Comparison of ENCODE assay signal across 37 cellular contexts in the genomic region with DNA sequence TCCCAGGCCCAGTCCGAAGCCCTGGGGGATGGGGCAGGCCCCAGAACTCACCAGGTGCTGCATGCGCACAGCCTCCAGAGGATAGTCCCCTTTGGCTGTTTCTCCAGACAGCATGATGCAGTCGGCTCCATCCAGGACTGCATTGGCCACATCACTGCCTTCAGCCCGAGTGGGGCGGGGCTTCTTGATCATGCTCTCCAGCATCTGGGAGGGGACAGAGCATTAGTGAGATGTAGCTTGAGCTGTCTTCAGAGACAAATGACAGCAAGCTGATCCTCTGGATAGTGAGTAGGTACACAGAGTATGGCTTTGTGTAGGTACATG. TPM values are rescaled to one million over a fixed set of nuclear protein-coding genes. Genes with fewer than 3 reads are reported as not detected.
A peak's percentile ranks its signal among the peaks of the same experiment; 100 is the strongest.
DNase-seq lines count a peak whose midpoint lies in the region; ATAC-seq, FAIRE-seq and TF ChIP-seq lines count a peak whose summit lies in the region.
"Had no signal": no experiment of that assay in that cellular context is flagged by ENCODE, and none has a peak within 500 bp of the region (broad histone marks: within the 10 kb centered on the region; RNA-seq: fewer than 3 reads in every experiment).

No MANE protein-coding gene starts in this region.

- H3K4ac ChIP-seq in H1 (replicated peaks; ENCODE audit: insufficient read length, low read depth, low read length) = no peak overlapping the region

- H3K79me2 ChIP-seq in H1 (ENCODE audit: control insufficient read depth in 1 of 2, insufficient read depth in 2 of 2, low read length in 2 of 2) = no peaks in the 10 kb centered on the region; a peak in 1 of 4 replicates

- H3K9me3 ChIP-seq in heart right ventricle (no peaks in the 10 kb centered on the region), H1 (ENCODE audit: insufficient read depth in 2 of 2, low read depth in 1 of 2, low read length in 1 of 2) (no peaks in the 10 kb centered on the region)
- H3K9me3 ChIP-seq: colonic mucosa, left ventricle myocardium inferior, SJCRH30, stomach had no signal

- H2AK5ac ChIP-seq in H1 (ENCODE audit: low read depth, low read length) = no peak overlapping the region

- H3K79me1 ChIP-seq in H1 (ENCODE audit: low read depth, low read length) = peaks cover 5% of the 10 kb centered on the region

- H3K36me3 ChIP-seq in heart right ventricle = peaks cover 9 to 100% (median 94%) of the 10 kb centered on the region in 9 donors
- H3K36me3 ChIP-seq in H1 (ENCODE audit: control insufficient read depth in 2 of 4, insufficient read depth in 4 of 4, low read length in 3 of 4) = peaks cover 65 to 100% (median 92%) of the 10 kb centered on the region in 4 experiments

- no peak for TF ChIP-seq RAD21 in H1 (IDR thresholded peaks at IDR 0.05 in 1 of 2, conservative IDR thresholded peaks at IDR 0.05 in 1 of 2; ENCODE audit: low read depth in 2 of 2, low read length in 2 of 2)

- H3K9me3 Mint-ChIP-seq in activated CD4-positive, alpha-beta T cell treated with anti-CD3 and anti-CD28 coated beads for 36 hours (ENCODE audit: low read depth) = no peaks in the 10 kb centered on the region
- no peaks in the 10 kb centered on the region for H3K9me3 Mint-ChIP-seq in activated CD4-positive, alpha-beta T cell treated with anti-CD3 and anti-CD28 coated beads, Interleukin-2, amount 10 ng/mL, durations not matched to agents 7 days and 5 days
- no peaks in the 10 kb centered on the region for H3K9me3 Mint-ChIP-seq in stimulated activated effector memory CD8-positive, alpha-beta T cell treated with anti-CD3 and anti-CD28 coated beads, Interleukin-12 subunit alpha, Interleukin-12 subunit beta, amount 100 ng/mL, for 72 hours
- H3K9me3 Mint-ChIP-seq: CD4-positive, alpha-beta T cell; WTC11 had no signal

- H4K8ac ChIP-seq in H1 (ENCODE audit: extremely low read depth, insufficient read depth, low read length) = no peak overlapping the region

- H3K9ac ChIP-seq in H1 (replicated peaks in 1 of 4; ENCODE audit: extremely low read depth in 1 of 4, low read depth in 3 of 4, low read length in 3 of 4) = no peak overlapping the region

- no peak overlapping the region for H4K5ac ChIP-seq in H1 (ENCODE audit: insufficient read length, low read depth, low read length)

- no peak overlapping the region for H2BK15ac ChIP-seq in H1 (ENCODE audit: low read length)

- no peak overlapping the region for H3K27ac ChIP-seq in heart right ventricle
- H3K27ac ChIP-seq in H1 (ENCODE audit: low read depth, low read length) = no peak overlapping the region
- H3K27ac ChIP-seq: colonic mucosa, left ventricle myocardium inferior, SJCRH30, stomach had no signal

- H3K56ac ChIP-seq in H1 (replicated peaks; ENCODE audit: insufficient read length, low read depth, low read length) = no peak overlapping the region

- H3K23ac ChIP-seq in H1 (ENCODE audit: insufficient read length) = no peak overlapping the region

- H2BK20ac ChIP-seq in H1 (ENCODE audit: low read length) = no peak overlapping the region

- intact Hi-C loops in activated CD4-positive, alpha-beta T cell treated with anti-CD3 and anti-CD28 coated beads for 36 hours (cut with DNase I, micrococcal nuclease) = loop anchor here in 1 of 2 experiments (2.0 kb wide), 1 partner anchor 18 kb away; no protein-coding TSS in a partner anchor
- intact Hi-C loops in cardiac septum (cut with DNase I) = no loop called here
- intact Hi-C loops in heart right ventricle (cut with DNase I) = loop anchor here in 2 of 10 donors (10.0 kb wide), 1 partner anchor 68 kb away; a partner anchor contains a TSS

- peaks cover 37% of the 10 kb centered on the region for H3K4me1 Mint-ChIP-seq in activated CD4-positive, alpha-beta T cell treated with anti-CD3 and anti-CD28 coated beads for 36 hours
- H3K4me1 Mint-ChIP-seq in activated CD4-positive, alpha-beta T cell treated with anti-CD3 and anti-CD28 coated beads, Interleukin-2, amount 10 ng/mL, durations not matched to agents 7 days and 5 days = peaks cover 5% of the 10 kb centered on the region
- peaks cover 44% of the 10 kb centered on the region for H3K4me1 Mint-ChIP-seq in stimulated activated effector memory CD8-positive, alpha-beta T cell treated with anti-CD3 and anti-CD28 coated beads, Interleukin-12 subunit alpha, Interleukin-12 subunit beta, amount 100 ng/mL, for 72 hours
- H3K4me1 Mint-ChIP-seq: WTC11 had no signal

- ATAC-seq in activated CD4-positive, alpha-beta T cell treated with anti-CD3 and anti-CD28 coated beads for 36 hours = no peak
- no peak for ATAC-seq in heart right ventricle
- no peak for ATAC-seq in stimulated activated effector memory CD8-positive, alpha-beta T cell treated with anti-CD3 and anti-CD28 coated beads, Interleukin-12 subunit alpha, Interleukin-12 subunit beta, amount 100 ng/mL, for 72 hours
- ATAC-seq: right cardiac atrium, WTC11 had no signal

- H3K4me1 ChIP-seq in heart right ventricle (peaks cover 10 to 35% (median 28%) of the 10 kb centered on the region in 9 donors), H1 (replicated peaks in 1 of 4; ENCODE audit: control insufficient read depth in 3 of 4, insufficient read depth in 4 of 4, low read length in 3 of 4) (no peaks in the 10 kb centered on the region)
- H3K4me1 ChIP-seq: colonic mucosa had no signal

- no peak overlapping the region for H2BK12ac ChIP-seq in H1 (ENCODE audit: low read depth, low read length)

- no peak overlapping the region for H3K14ac ChIP-seq in H1 (ENCODE audit: insufficient read length)

- H4K91ac ChIP-seq in H1 (replicated peaks; ENCODE audit: insufficient read length, low read length) = no peak overlapping the region

- no peak for TF ChIP-seq POLR2A in H1 (IDR thresholded peaks at IDR 0.05; ENCODE audit: control extremely low read depth in 1 of 2, low read depth in 2 of 2, low read length in 2 of 2)

- no peak overlapping the region for H3K4me3 Mint-ChIP-seq in activated CD4-positive, alpha-beta T cell treated with anti-CD3 and anti-CD28 coated beads for 36 hours
- no peak overlapping the region for H3K4me3 Mint-ChIP-seq in activated CD4-positive, alpha-beta T cell treated with anti-CD3 and anti-CD28 coated beads, Interleukin-2, amount 10 ng/mL, durations not matched to agents 7 days and 5 days
- H3K4me3 Mint-ChIP-seq in stimulated activated effector memory CD8-positive, alpha-beta T cell treated with anti-CD3 and anti-CD28 coated beads, Interleukin-12 subunit alpha, Interleukin-12 subunit beta, amount 100 ng/mL, for 72 hours = no peak overlapping the region
- H3K4me3 Mint-ChIP-seq: CD4-positive, alpha-beta T cell; WTC11 had no signal

- peaks cover 97% of the 10 kb centered on the region for H3K36me3 Mint-ChIP-seq in activated CD4-positive, alpha-beta T cell treated with anti-CD3 and anti-CD28 coated beads for 36 hours (ENCODE audit: low read depth)
- peaks cover 89% of the 10 kb centered on the region for H3K36me3 Mint-ChIP-seq in activated CD4-positive, alpha-beta T cell treated with anti-CD3 and anti-CD28 coated beads, Interleukin-2, amount 10 ng/mL, durations not matched to agents 7 days and 5 days (ENCODE audit: low read depth)
- peaks cover 100% of the 10 kb centered on the region for H3K36me3 Mint-ChIP-seq in stimulated activated effector memory CD8-positive, alpha-beta T cell treated with anti-CD3 and anti-CD28 coated beads, Interleukin-12 subunit alpha, Interleukin-12 subunit beta, amount 100 ng/mL, for 72 hours

- no peak overlapping the region for H3K4me3 ChIP-seq in heart right ventricle
- H3K4me3 ChIP-seq in H1 (ENCODE audit: extremely low read depth in 1 of 4, insufficient read depth in 2 of 4, low read depth in 3 of 4, low read length in 4 of 4) = no peak overlapping the region
- H3K4me3 ChIP-seq: colonic mucosa, left ventricle myocardium inferior, SJCRH30, smooth muscle cell, stomach had no signal

- CTCF ChIA-PET in activated CD4-positive, alpha-beta T cell treated with anti-CD3 and anti-CD28 coated beads for 36 hours (lab: Charles Lee) = interaction anchor here (1.5 kb wide), 1 partner anchor 20 kb away, joined by 5 read pairs; no protein-coding TSS in a partner anchor
- CTCF ChIA-PET in activated CD4-positive, alpha-beta T cell treated with anti-CD3 and anti-CD28 coated beads, Interleukin-2, amount 10 ng/mL, durations not matched to agents 7 days and 5 days (lab: Charles Lee) = interaction anchor here (0.6 to 1.1 kb wide), 2 partner anchors 20 to 541 kb away, joined by 3 to 5 read pairs; no protein-coding TSS in a partner anchor
- CTCF ChIA-PET in H1 (lab: Charles Lee; ENCODE audit: partially characterized antibody) = interaction anchor here (1.0 to 1.7 kb wide), 2 partner anchors 10 to 79 kb away, joined by 4 read pairs; no protein-coding TSS in a partner anchor

- peak overlapping the region; percentile 73 for H3K27ac Mint-ChIP-seq in activated CD4-positive, alpha-beta T cell treated with anti-CD3 and anti-CD28 coated beads for 36 hours
- H3K27ac Mint-ChIP-seq in activated CD4-positive, alpha-beta T cell treated with anti-CD3 and anti-CD28 coated beads, Interleukin-2, amount 10 ng/mL, durations not matched to agents 7 days and 5 days = no peak overlapping the region
- peak overlapping the region; percentile 95 for H3K27ac Mint-ChIP-seq in stimulated activated effector memory CD8-positive, alpha-beta T cell treated with anti-CD3 and anti-CD28 coated beads, Interleukin-12 subunit alpha, Interleukin-12 subunit beta, amount 100 ng/mL, for 72 hours
- H3K27ac Mint-ChIP-seq: WTC11 had no signal

- DNase-seq in activated CD4-positive, alpha-beta T cell treated with anti-CD3 and anti-CD28 coated beads for 36 hours = no peak
- no peak for DNase-seq in activated CD4-positive, alpha-beta T cell treated with anti-CD3 and anti-CD28 coated beads, Interleukin-2, amount 10 ng/mL, durations not matched to agents 7 days and 5 days
- DNase-seq in cardiac septum (ENCODE audit: low spot score) = peak; percentile 73
- no peak for DNase-seq in heart right ventricle
- no peak for DNase-seq in H1 (ENCODE audit: low read depth in 1 of 2, low spot score in 2 of 2)
- DNase-seq in stimulated activated effector memory CD8-positive, alpha-beta T cell treated with anti-CD3 and anti-CD28 coated beads, Interleukin-12 subunit alpha, Interleukin-12 subunit beta, amount 100 ng/mL, for 72 hours (ENCODE audit: low spot score in 2 of 2) = no peak
- no peak for DNase-seq in cerebellar nuclear complex (lab: John Stamatoyannopoulos, UW)
- DNase-seq in NCI-H1092 treated with DMSO at 0.1 percent for 48 hours (lab: John Stamatoyannopoulos, UW) = no peak
- DNase-seq: activated T-cell treated with anti-CD3 and anti-CD28 coated beads, Interleukin-2, amount 50 U/mL, for 1 hour; amniotic stem cell; CD4-positive, alpha-beta T cell; colonic mucosa; effector CD4-positive, alpha-beta T cell; erythroblast; left ventricle myocardium inferior; mesenchymal stem cell; NCI-H146; NCI-H2107; NCI-H446; NCI-H774; posterior cingulate gyrus; right cardiac atrium; SJCRH30; stimulated activated CD4-positive, alpha-beta T cell treated with anti-CD3 and anti-CD28 coated beads, Interleukin-1b, Interleukin-23, amount 100 ng/mL, for 48 hours; stomach; SW 1271 had no signal

- 87 to 90% methylated on average over 5 of the region's 5 CpGs for WGBS in heart right ventricle, 2 donors
- 90% methylated on average over 5 of the region's 5 CpGs; no CpG with 5 or more reads in 1 of the 2 experiments for WGBS in H1 (ENCODE audit: extremely low coverage in 1 of 2, insufficient coverage in 1 of 2, insufficient read length in 1 of 2, insufficient replicate concordance in 2 of 2, low coverage in 1 of 2, low lambda C conversion rate in 2 of 2, missing lambda C conversion rate in 1 of 2), 2 experiments

- H3K23me2 ChIP-seq in H1 (ENCODE audit: low read depth, low read length) = no peaks in the 10 kb centered on the region

- H2BK120ac ChIP-seq in H1 (replicated peaks; ENCODE audit: low read depth, low read length) = no peak overlapping the region

- no peaks in the 10 kb centered on the region for H3K27me3 Mint-ChIP-seq in activated CD4-positive, alpha-beta T cell treated with anti-CD3 and anti-CD28 coated beads for 36 hours
- no peaks in the 10 kb centered on the region for H3K27me3 Mint-ChIP-seq in activated CD4-positive, alpha-beta T cell treated with anti-CD3 and anti-CD28 coated beads, Interleukin-2, amount 10 ng/mL, durations not matched to agents 7 days and 5 days
- H3K27me3 Mint-ChIP-seq: CD4-positive, alpha-beta T cell had no signal

- H2AFZ ChIP-seq in H1 (ENCODE audit: low read length) = no peak overlapping the region

- no peak overlapping the region for H3K18ac ChIP-seq in H1 (ENCODE audit: extremely low read depth, low read length)

- TF ChIP-seq CTCF in heart right ventricle (IDR thresholded peaks at IDR 0.05) (no peak), H1 (IDR thresholded peaks at IDR 0.05; ENCODE audit: control extremely low read depth in 1 of 3, insufficient read depth in 1 of 3, low read depth in 1 of 3, low read length in 3 of 3) (no peak)

- no peak for TF ChIP-seq EP300 in H1 (IDR thresholded peaks at IDR 0.05; ENCODE audit: borderline replicate concordance in 1 of 2, low read depth in 2 of 2, low read length in 2 of 2)

- no peak for FAIRE-seq in H1 (lab: Jason Lieb, UNC)
- FAIRE-seq: A204.1, bronchial epithelial cell, D721Med, GM19239, keratinocyte, urothelium cell line had no signal

- no peak overlapping the region for H3K4me2 ChIP-seq in H1 (ENCODE audit: insufficient read depth in 1 of 2, low read depth in 2 of 2, low read length in 2 of 2)
- H3K4me2 ChIP-seq: smooth muscle cell had no signal

- no peak overlapping the region for H2BK5ac ChIP-seq in H1 (ENCODE audit: low read depth, low read length)

- H4K20me1 ChIP-seq in H1 (replicated peaks in 1 of 2; ENCODE audit: control insufficient read depth in 1 of 2, insufficient read depth in 2 of 2, low read length in 2 of 2) = peaks cover 14 to 30% of the 10 kb centered on the region in 2 experiments

- no peaks in the 10 kb centered on the region for H3K27me3 ChIP-seq in heart right ventricle
- no peaks in the 10 kb centered on the region for H3K27me3 ChIP-seq in H1 (replicated peaks in 1 of 4; ENCODE audit: control insufficient read depth in 3 of 4, extremely low read depth in 1 of 4, insufficient read depth in 3 of 4, low read length in 3 of 4)
- H3K27me3 ChIP-seq: colonic mucosa, SJCRH30, stomach had no signal

- POLR2A ChIA-PET in activated CD4-positive, alpha-beta T cell treated with anti-CD3 and anti-CD28 coated beads for 36 hours (lab: Charles Lee) = interaction anchor here (0.5 kb wide), 1 partner anchor 20 kb away, joined by 3 read pairs; no protein-coding TSS in a partner anchor
- POLR2A ChIA-PET in activated CD4-positive, alpha-beta T cell treated with anti-CD3 and anti-CD28 coated beads, Interleukin-2, amount 10 ng/mL, durations not matched to agents 7 days and 5 days (lab: Charles Lee) = no interaction called here
- POLR2A ChIA-PET in H1 (lab: Charles Lee; ENCODE audit: partially characterized antibody) = interaction anchor here (1.3 to 1.4 kb wide), 2 partner anchors 9 to 55 kb away, joined by 4 to 5 read pairs; a partner anchor contains a TSS

RNA-seq across cellular contexts. Expression of a gene that starts 9.1 kb away (rescaled TPM):
- under 1 TPM in 1 of 2 experiments, not detected in 1; 0.11 TPM for total RNA-seq in activated CD4-positive, alpha-beta T cell treated with anti-CD3 and anti-CD28 coated beads for 36 hours
- not detected for total RNA-seq in activated CD4-positive, alpha-beta T cell treated with anti-CD3 and anti-CD28 coated beads, Interleukin-2, amount 10 ng/mL, durations not matched to agents 7 days and 5 days
- total RNA-seq in cardiac septum = not detected
- total RNA-seq in heart right ventricle = under 1 TPM in 1 of 10 donors, not detected in 9; 0.20 TPM
- polyA plus RNA-seq in heart right ventricle = under 1 TPM in 1 of 2 donors, not detected in 1; 0.06 TPM
- 0.36 and 1.5 TPM in 2 replicates for total RNA-seq in H1 (2021; fragmentation: NEBNext Ultra II Directional; extraction: Animal tissue kit (Norgen Biotek cat#: 25700))
- polyA plus RNA-seq in H1 (2011; rRNA removed) = 0.57 and 0.66 TPM in 2 replicates
- polyA plus RNA-seq in H1 (2011; cell fraction: cytosol; rRNA removed) = 0.88 TPM
- polyA plus RNA-seq in H1 (2011; cell fraction: nucleus; rRNA removed) = 1.4 TPM
- polyA plus RNA-seq in H1 (2012, experiment 1 of 2) = 0.69 to 1.1 TPM (median 0.82 TPM) in 4 replicates
- polyA plus RNA-seq in H1 (2012, experiment 2 of 2) = 0.41 TPM
- 0.65 TPM for polyA plus RNA-seq in H1 (2013, experiment 1 of 2)
- 0.44 TPM for polyA plus RNA-seq in H1 (2013, experiment 2 of 2)
- 1.3 and 2.1 TPM in 2 replicates for polyA minus RNA-seq in H1 (2011; rRNA and poly(A)+ RNA removed)
- 1.4 TPM for polyA minus RNA-seq in H1 (2011; cell fraction: cytosol; rRNA and poly(A)+ RNA removed)
- 0.90 TPM for polyA minus RNA-seq in H1 (2011; cell fraction: nucleus; rRNA and poly(A)+ RNA removed)
- total RNA-seq: CD4-positive, alpha-beta T cell; Daoy; glomerular endothelial cell; HT1080; left ventricle myocardium inferior; SJCRH30 had no signal

RNA-seq across cellular contexts. Expression of a gene that starts 24.4 kb away (rescaled TPM):
- total RNA-seq in activated CD4-positive, alpha-beta T cell treated with anti-CD3 and anti-CD28 coated beads for 36 hours = 1,000 to 10,000 TPM; 2,479 to 3,112 TPM
- 1,000 to 10,000 TPM; 1,098 to 1,149 TPM for total RNA-seq in activated CD4-positive, alpha-beta T cell treated with anti-CD3 and anti-CD28 coated beads, Interleukin-2, amount 10 ng/mL, durations not matched to agents 7 days and 5 days
- total RNA-seq in cardiac septum = 984 TPM
- total RNA-seq in heart right ventricle = 1,000 to 10,000 TPM in 6 of 10 donors, 100 to 1,000 TPM in 4; 851 to 1,508 (median 1,153) TPM
- polyA plus RNA-seq in heart right ventricle = 100 to 1,000 TPM; 549 to 755 TPM
- total RNA-seq in H1 (2021; fragmentation: NEBNext Ultra II Directional; extraction: Animal tissue kit (Norgen Biotek cat#: 25700)) = 761 and 780 TPM in 2 replicates
- 856 and 1,089 TPM in 2 replicates for polyA plus RNA-seq in H1 (2011; rRNA removed)
- polyA plus RNA-seq in H1 (2011; cell fraction: cytosol; rRNA removed) = 1,111 TPM
- polyA plus RNA-seq in H1 (2011; cell fraction: nucleus; rRNA removed) = 1,343 TPM
- polyA plus RNA-seq in H1 (2012, experiment 1 of 2) = 1,003 to 1,133 TPM (median 1,096 TPM) in 4 replicates
- polyA plus RNA-seq in H1 (2012, experiment 2 of 2) = 1,059 TPM
- 646 TPM for polyA plus RNA-seq in H1 (2013, experiment 1 of 2)
- 625 TPM for polyA plus RNA-seq in H1 (2013, experiment 2 of 2)
- 1,050 and 1,384 TPM in 2 replicates for polyA minus RNA-seq in H1 (2011; rRNA and poly(A)+ RNA removed)
- 677 TPM for polyA minus RNA-seq in H1 (2011; cell fraction: cytosol; rRNA and poly(A)+ RNA removed)
- 678 TPM for polyA minus RNA-seq in H1 (2011; cell fraction: nucleus; rRNA and poly(A)+ RNA removed)
